8 cellular contexts compared by ENCODE assay signal in the genomic region with DNA sequence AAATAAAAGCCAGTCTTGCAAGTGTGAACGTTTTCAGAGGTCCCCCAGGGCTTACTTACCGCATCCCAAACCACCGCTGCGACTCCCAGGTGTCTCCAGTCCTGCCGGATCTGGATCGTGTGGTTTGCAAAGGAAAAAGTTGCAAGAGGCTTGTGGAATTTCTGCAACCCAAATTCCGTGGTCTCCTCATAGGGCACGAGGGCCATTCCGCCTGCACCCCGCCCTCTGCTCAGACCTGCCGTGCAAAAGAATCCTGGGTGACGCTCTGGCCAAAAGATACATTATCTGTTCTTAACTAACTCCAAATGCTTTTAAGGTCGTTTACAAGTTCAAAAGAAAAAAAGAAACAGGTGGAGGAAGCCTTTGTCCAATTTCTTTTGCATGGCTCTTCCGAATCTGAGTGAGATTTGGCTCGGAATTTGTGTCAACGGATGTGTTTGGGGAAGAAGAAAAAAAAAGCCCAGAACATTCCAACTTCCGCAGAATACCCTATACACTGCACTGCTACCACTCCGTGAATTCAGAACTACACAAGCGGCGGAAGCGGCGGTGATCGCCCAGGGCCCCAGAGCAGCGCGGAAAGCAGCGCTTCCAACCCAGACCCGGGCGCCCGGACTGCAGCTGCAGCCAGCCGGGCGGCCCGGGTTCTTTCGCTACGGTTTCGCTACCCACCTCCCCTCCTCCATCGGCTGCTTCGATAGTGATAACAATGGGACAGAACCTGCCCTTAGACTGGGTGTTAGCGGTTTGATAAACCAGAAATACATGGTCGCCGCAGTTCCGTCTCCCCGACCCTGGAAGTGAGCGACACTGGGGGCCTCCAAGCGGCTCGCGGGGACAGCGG. TPM values are rescaled to one million over a fixed set of nuclear protein-coding genes. Genes with fewer than 3 reads are reported as not detected.
A peak's percentile ranks its signal among the peaks of the same experiment; 100 is the strongest.
DNase-seq lines count a peak whose midpoint lies in the region; ATAC-seq, FAIRE-seq and TF ChIP-seq lines count a peak whose summit lies in the region.

No MANE protein-coding gene starts in this region.

- H3K4me3 ChIP-seq in right atrium auricular region (peak overlapping the region; percentile 93 to 94), prostate gland (peak overlapping the region; percentile 84 to 92), vagina (peak overlapping the region; percentile 64 to 82)

- H3K4me3 Mint-ChIP-seq in T-cell, result peak overlapping the region; percentile 86 to 92 (median 90)

- peak overlapping the region; percentile 88 to 90 for H3K27ac Mint-ChIP-seq in T-cell

- H3K4me1 ChIP-seq in right atrium auricular region (peaks cover 0 to 30% of the 10 kb centered on the region in 2 donors), prostate gland (replicated peaks) (no peaks in the 10 kb centered on the region), vagina (peaks cover 29% of the 10 kb centered on the region)

- H3K4me1 Mint-ChIP-seq in T-cell, result peaks cover 43 to 51% (median 47%) of the 10 kb centered on the region in 3 donors

- no peaks in the 10 kb centered on the region for H3K27me3 ChIP-seq in right atrium auricular region
- H3K27me3 ChIP-seq in prostate gland (replicated peaks; ENCODE audit: insufficient read depth), result no peaks in the 10 kb centered on the region
- H3K27me3 ChIP-seq in vagina, result no peaks in the 10 kb centered on the region

- under 1% methylated on average over 46 of the region's 47 CpGs for WGBS in prostate gland

- H3K36me3 ChIP-seq in right atrium auricular region, result no peaks in the 10 kb centered on the region
- no peaks in the 10 kb centered on the region for H3K36me3 ChIP-seq in prostate gland
- H3K36me3 ChIP-seq in vagina, result peaks cover 0 to 5% of the 10 kb centered on the region in 2 donors

- TF ChIP-seq POLR2A in H54 (IDR thresholded peaks at IDR 0.05; ENCODE audit: low read depth, low read length) (peak; percentile 43; the same call in 1 of the 2 replicates), prostate gland (IDR thresholded peaks at IDR 0.05) (peak; percentile 53), vagina (IDR thresholded peaks at IDR 0.05) (peak in 1 of 2 donors; percentile 30)

- POLR2A ChIA-PET in T-cell (lab: Charles Lee), result interaction anchor here (0.5 to 1.6 kb wide), 10 partner anchors 9 to 859 kb away, joined by 3 to 25 read pairs (median 5); a partner anchor contains a TSS

- H3K36me3 Mint-ChIP-seq in T-cell, result peaks cover 14% of the 10 kb centered on the region

- no peak for FAIRE-seq in H54 (lab: Jason Lieb, UNC)

- peak; percentile 49 for DNase-seq in GM10266 (ENCODE audit: extremely low spot score)
- DNase-seq in H54 (ENCODE audit: insufficient read length, low spot score), result peak; percentile 30
- DNase-seq in LHCN-M2 (ENCODE audit: low read depth), result peak; percentile 58
- peak in 33 of 34 experiments; percentile 25 to 72 (median 58) for DNase-seq in T-cell
- DNase-seq in right atrium auricular region (ENCODE audit: low spot score), result no peak
- DNase-seq in prostate gland (ENCODE audit: low spot score), result peak; percentile 68
- DNase-seq in vagina (ENCODE audit: extremely low spot score in 2 of 2), result no peak

- H3K27ac ChIP-seq in angular gyrus (ENCODE audit: low read depth, low read length) (peak overlapping the region; percentile 82), right atrium auricular region (peak overlapping the region; percentile 98 to 99), prostate gland (peak overlapping the region; percentile 95 to 96), vagina (peak overlapping the region; percentile 96)

- no peaks in the 10 kb centered on the region for H3K27me3 Mint-ChIP-seq in T-cell

- peak; percentile 42 to 51 (median 49) for ATAC-seq in T-cell (replicated peaks in 1 of 4)

- H3K9me3 Mint-ChIP-seq in T-cell, result no peaks in the 10 kb centered on the region

- H3K9me3 ChIP-seq in right atrium auricular region (no peaks in the 10 kb centered on the region), prostate gland (no peaks in the 10 kb centered on the region), vagina (no peaks in the 10 kb centered on the region)

- intact Hi-C loops in prostate gland (cut with DNase I), result loop anchor here (1.0 to 10.0 kb wide), 3 partner anchors 88 to 460 kb away; a partner anchor contains a TSS
- intact Hi-C loops in vagina (cut with DNase I), result loop anchor here (10.0 kb wide), 2 partner anchors 140 to 640 kb away; a partner anchor contains a TSS

- no peak for TF ChIP-seq CTCF in GM10266 (IDR thresholded peaks at IDR 0.05; ENCODE audit: control insufficient read depth, insufficient read depth, low read depth, missing control alignments)
- no peak for TF ChIP-seq CTCF in right atrium auricular region (IDR thresholded peaks at IDR 0.05)
- no peak for TF ChIP-seq CTCF in prostate gland (IDR thresholded peaks at IDR 0.05)
- TF ChIP-seq CTCF in vagina (IDR thresholded peaks at IDR 0.05), result peak in 1 of 3 experiments; percentile 21

- CTCF ChIA-PET in T-cell (lab: Charles Lee), result interaction anchor here in 1 of 2 donors (0.7 to 2.4 kb wide), 7 partner anchors 9 to 416 kb away, joined by 3 to 23 read pairs (median 5); a partner anchor contains a TSS

RNA-seq across cellular contexts. Expression of a gene that starts 0.8 kb away (rescaled TPM):
- total RNA-seq in LHCN-M2 (2014; rRNA removed), result 16.4 and 21.1 TPM in 2 replicates
- 6.1 TPM for polyA plus RNA-seq in LHCN-M2 (2012)
- 10 to 100 TPM; 14.3 to 23.1 (median 18.2) TPM for total RNA-seq in T-cell
- 10 to 100 TPM; 14.9 to 16.9 TPM for total RNA-seq in right atrium auricular region
- total RNA-seq in prostate gland, result 10 to 100 TPM in 1 of 2 donors, 1 to 10 TPM in 1; 5.2 to 15.5 TPM
- 7.6 TPM for total RNA-seq in vagina

Comparison
In these comparisons a context has a peak if more than half of its experiments do, and no peak if none do; other contexts are left out.
1. DNase-seq: peak in GM10266 (single experiment), H54 (single experiment), LHCN-M2 (single experiment), T-cell (33 of 34) and prostate gland (single experiment); none in right atrium auricular region (single experiment) and vagina (0 of 2).
2. Peak in every context shown above with its lines, with median percentiles within 50 percentile points of each other: H3K27ac ChIP-seq and H3K4me3 ChIP-seq.